Comparison of ENCODE assay signal across 8 cellular contexts in the genomic region with DNA sequence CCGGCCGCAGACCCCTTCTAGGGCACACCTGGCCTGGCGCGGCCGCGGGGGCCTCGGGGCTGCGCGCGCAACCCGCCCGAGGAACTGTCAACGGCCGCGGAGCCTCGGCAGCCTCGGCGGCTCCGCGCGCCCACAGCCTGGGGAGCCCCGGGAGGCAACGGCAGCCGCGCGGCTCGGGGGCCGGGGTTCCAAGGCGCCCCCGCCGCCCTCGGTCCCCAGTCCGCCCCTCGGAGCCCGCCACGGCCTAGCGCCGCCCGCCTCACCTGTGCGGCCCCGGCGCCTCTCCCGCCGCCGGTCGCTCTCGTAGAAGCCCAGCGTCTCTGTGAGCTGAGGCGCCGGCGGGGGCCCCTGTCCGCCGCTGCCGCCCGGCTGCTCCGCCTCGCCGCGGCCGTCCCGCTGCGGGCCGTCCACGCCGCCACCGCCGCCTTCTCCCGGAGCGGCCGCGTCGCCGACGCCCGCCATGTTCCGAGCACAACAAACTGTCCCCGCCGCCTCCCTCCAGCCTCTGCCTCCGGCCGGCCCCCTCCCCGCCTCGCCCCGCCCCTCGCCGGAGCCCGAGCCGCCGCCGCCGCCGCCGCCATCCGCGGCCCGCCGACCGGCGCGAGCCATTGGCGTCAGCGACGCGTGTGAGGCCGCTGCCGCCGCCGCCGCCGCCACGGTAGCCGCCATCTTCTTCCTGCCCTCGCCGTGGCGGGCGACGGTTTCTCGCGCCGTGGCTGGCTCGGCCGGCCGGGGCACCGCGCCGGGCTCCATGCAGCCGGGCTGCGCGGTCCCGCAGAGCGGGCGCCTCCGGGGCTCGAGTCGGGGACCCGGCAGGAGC. TPM values are rescaled to one million over a fixed set of nuclear protein-coding genes. Genes with fewer than 3 reads are reported as not detected.
DNase-seq lines count a peak whose midpoint lies in the region; ATAC-seq and TF ChIP-seq lines count a peak whose summit lies in the region.

TSS of gene TAPT1 (minus strand) at position 476 of the 820 bp plus-strand sequence. CDS start at position 462, 14 bp downstream.

- H3K4me3 ChIP-seq in thymus (ENCODE audit: low read length): peak within 1 kb of the TSS; percentile 93

- TF ChIP-seq CTCF in glutamatergic neuron (IDR thresholded peaks at IDR 0.05; ENCODE audit: partially characterized antibody, unreplicated experiment) (no peak), osteocyte (IDR thresholded peaks at IDR 0.05) (no peak)

- no peaks in the 10 kb centered on the region for H3K36me3 Mint-ChIP-seq in activated naive CD8-positive, alpha-beta T cell
- H3K36me3 Mint-ChIP-seq in glutamatergic neuron (ENCODE audit: unreplicated experiment): no peaks in the 10 kb centered on the region
- no peaks in the 10 kb centered on the region for H3K36me3 Mint-ChIP-seq in osteocyte (ENCODE audit: unreplicated experiment)

- no peaks in the 10 kb centered on the region for H3K27me3 Mint-ChIP-seq in activated naive CD8-positive, alpha-beta T cell
- peaks cover 3% of the 10 kb centered on the region for H3K27me3 Mint-ChIP-seq in glutamatergic neuron (ENCODE audit: unreplicated experiment)
- no peaks in the 10 kb centered on the region for H3K27me3 Mint-ChIP-seq in osteocyte (ENCODE audit: unreplicated experiment)

- no peaks in the 10 kb centered on the region for H3K9me3 ChIP-seq in thymus (ENCODE audit: control insufficient read depth)

- H3K27ac ChIP-seq in thymus (ENCODE audit: low read depth): peak within 1 kb of the TSS; percentile 93

- under 1% methylated on average over 135 of the region's 135 CpGs for WGBS in thymus

- H3K4me1 ChIP-seq in thymus (ENCODE audit: control insufficient read depth, insufficient read depth, low read length): peaks cover 15% of the 10 kb centered on the region

- peak within 1 kb of the TSS; percentile 94 for H3K4me3 Mint-ChIP-seq in activated naive CD8-positive, alpha-beta T cell
- H3K4me3 Mint-ChIP-seq in glutamatergic neuron (ENCODE audit: unreplicated experiment) (peak within 1 kb of the TSS; percentile 94), osteocyte (ENCODE audit: unreplicated experiment) (peak within 1 kb of the TSS; percentile 91)

- peak within 1 kb of the TSS; percentile 97 for H3K27ac Mint-ChIP-seq in activated naive CD8-positive, alpha-beta T cell
- peak within 1 kb of the TSS; percentile 93 for H3K27ac Mint-ChIP-seq in glutamatergic neuron (ENCODE audit: unreplicated experiment)
- H3K27ac Mint-ChIP-seq in osteocyte (ENCODE audit: unreplicated experiment): peak within 1 kb of the TSS; percentile 98

- DNase-seq in DMS53 treated with DMSO at 0.1 percent for 48 hours (lab: John Stamatoyannopoulos, UW; ENCODE audit: unreplicated experiment) (peak; percentile 50), HUDEP-2 (lab: John Stamatoyannopoulos, UW; ENCODE audit: unreplicated experiment in 76 of 76) (peak in 67 of 76 experiments; percentile 2 to 75 (median 51)), glutamatergic neuron (peak; percentile 85), osteocyte (ENCODE audit: extremely low spot score, unreplicated experiment) (peak; percentile 94)

- H3K27me3 ChIP-seq in thymus (ENCODE audit: control insufficient read depth, insufficient read depth): no peaks in the 10 kb centered on the region

- H3K4me1 Mint-ChIP-seq in activated naive CD8-positive, alpha-beta T cell (ENCODE audit: low read depth): peaks cover 67% of the 10 kb centered on the region
- H3K4me1 Mint-ChIP-seq in glutamatergic neuron (ENCODE audit: low read depth, unreplicated experiment): peaks cover 6% of the 10 kb centered on the region
- peaks cover 32% of the 10 kb centered on the region for H3K4me1 Mint-ChIP-seq in osteocyte (ENCODE audit: unreplicated experiment)

- H3K36me3 ChIP-seq in thymus (ENCODE audit: control insufficient read depth, insufficient read depth): no peaks in the 10 kb centered on the region

- ATAC-seq in GM21381 (IDR thresholded peaks at IDR 0.05; ENCODE audit: unreplicated experiment): peak; percentile 70
- ATAC-seq in SK-N-SH treated with all-trans-retinoic acid at 6 μM for 48 hours: peak; percentile 71

- H3K9me3 Mint-ChIP-seq in activated naive CD8-positive, alpha-beta T cell (ENCODE audit: low read depth): no peaks in the 10 kb centered on the region
- H3K9me3 Mint-ChIP-seq in glutamatergic neuron (ENCODE audit: unreplicated experiment) (peaks cover 6% of the 10 kb centered on the region), osteocyte (ENCODE audit: unreplicated experiment) (no peaks in the 10 kb centered on the region)

TF ChIP-seq in SK-N-SH treated with all-trans-retinoic acid at 6 μM for 48 hours, 23 proteins besides CTCF, POLR2A, EP300 and RAD21:
- no peak for TF ChIP-seq ZFP30 (CRISPR knock-in tag; IDR thresholded peaks at IDR 0.05)
- no peak for TF ChIP-seq ZFP3 (CRISPR knock-in tag; IDR thresholded peaks at IDR 0.05)
- no peak for TF ChIP-seq BACH2 (CRISPR knock-in tag; IDR thresholded peaks at IDR 0.05; ENCODE audit: borderline replicate concordance)

RNA-seq across cellular contexts. Expression of gene TAPT1, which starts in this region (rescaled TPM):
- total RNA-seq in glutamatergic neuron (ENCODE audit: unreplicated experiment) (28.9 TPM), osteocyte (31.7 and 32.3 TPM in 2 replicates)
- polyA plus RNA-seq in thymus: 29.0 TPM

Comparison
In these comparisons a context has a peak if more than half of its experiments do, and no peak if none do; other contexts are left out.
1. Peak in every context shown above with its lines: DNase-seq, ATAC-seq, H3K4me3 ChIP-seq and H3K27ac ChIP-seq.